Comparison of ENCODE assay signal across 13 cellular contexts in the genomic region with DNA sequence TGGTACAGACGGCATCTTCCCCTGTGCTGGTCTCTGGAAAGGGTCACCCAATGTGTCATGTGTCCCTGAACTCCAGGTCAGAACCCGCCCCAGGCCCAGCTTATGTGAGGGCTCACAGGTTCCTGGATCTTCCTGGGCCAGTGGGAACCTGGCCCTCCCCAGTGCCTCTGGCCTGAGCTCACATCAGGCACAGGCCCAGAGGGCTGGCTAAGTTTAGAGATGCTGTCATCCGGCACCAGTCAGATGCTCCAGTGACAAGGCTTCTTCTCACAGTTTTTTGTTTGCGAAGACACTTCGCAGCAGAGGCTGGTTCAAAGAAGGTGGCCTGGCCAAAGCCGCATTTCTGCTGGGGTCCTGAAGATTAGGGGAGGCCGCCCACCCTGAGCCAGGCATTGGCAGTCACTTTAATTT. TPM values are rescaled to one million over a fixed set of nuclear protein-coding genes. Genes with fewer than 3 reads are reported as not detected.
DNase-seq lines count a peak whose midpoint lies in the region; ATAC-seq and TF ChIP-seq lines count a peak whose summit lies in the region.
"Had no signal": no experiment of that assay in that cellular context is flagged by ENCODE, and none has a peak within 500 bp of the region (broad histone marks: within the 10 kb centered on the region; RNA-seq: fewer than 3 reads in every experiment).

No MANE protein-coding gene starts in this region.

- no peaks in the 10 kb centered on the region for H3F3A ChIP-seq in PC-9 (ENCODE audit: insufficient read depth, low read depth)

- H3K9me2 ChIP-seq in PC-9 (ENCODE audit: insufficient read depth), result no peaks in the 10 kb centered on the region

- H2AFZ ChIP-seq in PC-9, result no peak overlapping the region

- no TSS peak for BruUV-seq in PC-9 (replicated peaks; lab: Mats Ljungman, UMichigan)

- in situ Hi-C loops in gastrocnemius medialis (cut with MboI; ENCODE audit: low sequenced_read_pairs in 4 of 4), result no loop called here

- no peaks in the 10 kb centered on the region for H3K79me2 ChIP-seq in PC-9 (ENCODE audit: low read depth)

- H3K4me3 ChIP-seq in esophagus muscularis mucosa, result no peak overlapping the region
- no peak overlapping the region for H3K4me3 ChIP-seq in right atrium auricular region
- H3K4me3 ChIP-seq in gastrocnemius medialis, result peak overlapping the region in 1 of 4 donors; percentile 14
- H3K4me3 ChIP-seq in PC-9, result no peak overlapping the region
- no peak overlapping the region for H3K4me3 ChIP-seq in prostate gland
- H3K4me3 ChIP-seq: HAP-1 had no signal

- POLR2A ChIA-PET in PC-9 (lab: Charles Lee; ENCODE audit: unreplicated experiment), result no interaction called here

- H3K9me3 ChIP-seq in esophagus muscularis mucosa (peaks cover 0 to 7% (median 0%) of the 10 kb centered on the region in 4 donors), right atrium auricular region (no peaks in the 10 kb centered on the region), gastrocnemius medialis (no peaks in the 10 kb centered on the region), PC-9 (ENCODE audit: insufficient read depth, low read depth) (peaks cover 4% of the 10 kb centered on the region; the same call in 1 of the 2 replicates), prostate gland (no peaks in the 10 kb centered on the region)

- DNase-seq in H4 (ENCODE audit: low spot score) (peak; percentile 3), esophagus muscularis mucosa (ENCODE audit: extremely low spot score) (peak; percentile 89), right atrium auricular region (ENCODE audit: low spot score) (peak; percentile 60), gastrocnemius medialis (peak; percentile 83 to 91), PC-9 (no peak), prostate gland (ENCODE audit: low spot score) (no peak)
- DNase-seq: IMR-90, Kasumi-1, NCI-H2029, NCI-H510A treated with DMSO at 0.1 percent for 48 hours had no signal

- intact Hi-C loops in esophagus muscularis mucosa (cut with DNase I) (no loop called here), gastrocnemius medialis (cut with DNase I; ENCODE audit: low total_unique reads) (loop anchor here (5.0 kb wide), 2 partner anchors 191 to 534 kb away; partner anchors contain the start of genes H2AZ2 and POLD2), PC-9 (cut with micrococcal nuclease; ENCODE audit: unreplicated experiment) (no loop called here), prostate gland (cut with DNase I) (no loop called here)

- peaks cover 0 to 9% (median 0%) of the 10 kb centered on the region in 4 donors for H3K27me3 ChIP-seq in esophagus muscularis mucosa
- H3K27me3 ChIP-seq in right atrium auricular region, result no peaks in the 10 kb centered on the region
- no peaks in the 10 kb centered on the region for H3K27me3 ChIP-seq in gastrocnemius medialis
- H3K27me3 ChIP-seq in PC-9 (ENCODE audit: insufficient read depth, low read depth), result peaks cover 7% of the 10 kb centered on the region
- no peaks in the 10 kb centered on the region for H3K27me3 ChIP-seq in prostate gland (replicated peaks; ENCODE audit: insufficient read depth)

- H3K27ac ChIP-seq in esophagus muscularis mucosa (replicated peaks in 1 of 4), result no peak overlapping the region
- peak overlapping the region; percentile 91 to 97 for H3K27ac ChIP-seq in right atrium auricular region
- H3K27ac ChIP-seq in gastrocnemius medialis, result peak overlapping the region; percentile 87 to 94 (median 90)
- H3K27ac ChIP-seq in PC-9, result no peak overlapping the region
- H3K27ac ChIP-seq in prostate gland, result no peak overlapping the region

- H4K20me1 ChIP-seq in PC-9 (ENCODE audit: insufficient read depth), result no peaks in the 10 kb centered on the region

- H3K36me3 ChIP-seq in esophagus muscularis mucosa (no peaks in the 10 kb centered on the region), right atrium auricular region (no peaks in the 10 kb centered on the region), gastrocnemius medialis (no peaks in the 10 kb centered on the region), PC-9 (ENCODE audit: low read depth) (no peaks in the 10 kb centered on the region), prostate gland (no peaks in the 10 kb centered on the region)
- H3K36me3 ChIP-seq: HAP-1 had no signal

- 81% methylated on average over 7 of the region's 7 CpGs for WGBS in esophagus muscularis mucosa
- 93% methylated on average over 7 of the region's 7 CpGs for WGBS in prostate gland

- no peak overlapping the region for H3K4me2 ChIP-seq in PC-9

- no peak for TF ChIP-seq EP300 in esophagus muscularis mucosa (IDR thresholded peaks at IDR 0.05)

- ATAC-seq in gastrocnemius medialis, result peak; percentile 90 to 93
- ATAC-seq in GM19463 (IDR thresholded peaks at IDR 0.05; ENCODE audit: unreplicated experiment), result no peak
- ATAC-seq: CD8-positive, alpha-beta T cell had no signal

- TF ChIP-seq CTCF in esophagus muscularis mucosa (IDR thresholded peaks at IDR 0.05) (no peak), right atrium auricular region (IDR thresholded peaks at IDR 0.05) (no peak), gastrocnemius medialis (IDR thresholded peaks at IDR 0.05 in 4 of 5, conservative IDR thresholded peaks at IDR 0.05 in 1 of 5) (no peak), PC-9 (conservative IDR thresholded peaks at IDR 0.05) (no peak), prostate gland (IDR thresholded peaks at IDR 0.05) (no peak)

- TF ChIP-seq POLR2A in esophagus muscularis mucosa (IDR thresholded peaks at IDR 0.05; ENCODE audit: low read depth), result no peak
- peak; percentile 92 to 93 for TF ChIP-seq POLR2A in gastrocnemius medialis (IDR thresholded peaks at IDR 0.05)
- no peak for TF ChIP-seq POLR2A in prostate gland (IDR thresholded peaks at IDR 0.05)

- peaks cover 12 to 26% (median 12%) of the 10 kb centered on the region in 4 donors for H3K4me1 ChIP-seq in esophagus muscularis mucosa
- H3K4me1 ChIP-seq in right atrium auricular region, result peaks cover 0 to 38% of the 10 kb centered on the region in 2 donors
- peaks cover 52 to 55% of the 10 kb centered on the region in 2 donors for H3K4me1 ChIP-seq in gastrocnemius medialis
- no peaks in the 10 kb centered on the region for H3K4me1 ChIP-seq in PC-9 (replicated peaks; ENCODE audit: insufficient read depth)
- H3K4me1 ChIP-seq in prostate gland (replicated peaks), result no peaks in the 10 kb centered on the region
- H3K4me1 ChIP-seq: HAP-1 had no signal

- CTCF ChIA-PET in PC-9 (lab: Charles Lee), result no interaction called here

RNA-seq across cellular contexts. Expression of gene CAMK2B, which starts 11.8 kb away (rescaled TPM):
- total RNA-seq in H4 (2014; rRNA removed; shearing (Covaris generic)), result 0.06 TPM in 1 of 2 replicates, not detected in the other
- 1 to 10 TPM in 3 of 4 donors, under 1 TPM in 1; 0.50 to 2.0 (median 1.2) TPM for total RNA-seq in esophagus muscularis mucosa
- 10 to 100 TPM; 79.9 to 84.7 TPM for total RNA-seq in right atrium auricular region
- total RNA-seq in gastrocnemius medialis, result 10 to 100 TPM; 35.3 to 64.8 (median 46.0) TPM
- 0.13 and 0.15 TPM in 2 replicates for total RNA-seq in PC-9 (2021)
- 10 to 100 TPM in 1 of 2 donors, 1 to 10 TPM in 1; 5.7 to 16.9 TPM for total RNA-seq in prostate gland
- total RNA-seq: CD8-positive, alpha-beta T cell had no signal

Comparison
In these comparisons a context has a peak if more than half of its experiments do, and no peak if none do; other contexts are left out.
1. DNase-seq: peak in H4 (single experiment), esophagus muscularis mucosa (single experiment), right atrium auricular region (single experiment) and gastrocnemius medialis (2 of 2); none in PC-9 (0 of 2) and prostate gland (single experiment).
2. H3K27ac ChIP-seq: peak in right atrium auricular region (2 of 2) and gastrocnemius medialis (4 of 4); none in esophagus muscularis mucosa (0 of 4), PC-9 (single experiment) and prostate gland (0 of 2).
3. POLR2A ChIP-seq: peak in gastrocnemius medialis (2 of 2); none in esophagus muscularis mucosa (single experiment) and prostate gland (single experiment).